1 cellular context compared by ENCODE assay signal in genomic region chr3:135966875-135967274, GRCh38.
TF ChIP-seq lines count a peak whose summit lies in the region.

No MANE protein-coding gene starts in this region.

TF ChIP-seq in H1, 55 proteins besides CTCF, POLR2A, EP300 and RAD21 (continued from another document):
- TF ChIP-seq, protein P1, sequence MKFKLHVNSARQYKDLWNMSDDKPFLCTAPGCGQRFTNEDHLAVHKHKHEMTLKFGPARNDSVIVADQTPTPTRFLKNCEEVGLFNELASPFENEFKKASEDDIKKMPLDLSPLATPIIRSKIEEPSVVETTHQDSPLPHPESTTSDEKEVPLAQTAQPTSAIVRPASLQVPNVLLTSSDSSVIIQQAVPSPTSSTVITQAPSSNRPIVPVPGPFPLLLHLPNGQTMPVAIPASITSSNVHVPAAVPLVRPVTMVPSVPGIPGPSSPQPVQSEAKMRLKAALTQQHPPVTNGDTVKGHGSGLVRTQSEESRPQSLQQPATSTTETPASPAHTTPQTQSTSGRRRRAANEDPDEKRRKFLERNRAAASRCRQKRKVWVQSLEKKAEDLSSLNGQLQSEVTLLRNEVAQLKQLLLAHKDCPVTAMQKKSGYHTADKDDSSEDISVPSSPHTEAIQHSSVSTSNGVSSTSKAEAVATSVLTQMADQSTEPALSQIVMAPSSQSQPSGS (IDR thresholded peaks at IDR 0.05; ENCODE audit: low read length), result no peak
- TF ChIP-seq EGR1 (IDR thresholded peaks at IDR 0.05; ENCODE audit: borderline replicate concordance, low read depth, low read length) (no peak), RNF2 (IDR thresholded peaks at IDR 0.05; ENCODE audit: borderline replicate concordance, low read depth, low read length, missing control alignments, poor library complexity, severe bottlenecking) (no peak), ASH2L (IDR thresholded peaks at IDR 0.05; ENCODE audit: low read length) (no peak), SP1 (IDR thresholded peaks at IDR 0.05; ENCODE audit: low read depth, low read length) (no peak)
- TF ChIP-seq, protein P2, sequence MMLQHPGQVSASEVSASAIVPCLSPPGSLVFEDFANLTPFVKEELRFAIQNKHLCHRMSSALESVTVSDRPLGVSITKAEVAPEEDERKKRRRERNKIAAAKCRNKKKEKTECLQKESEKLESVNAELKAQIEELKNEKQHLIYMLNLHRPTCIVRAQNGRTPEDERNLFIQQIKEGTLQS (IDR thresholded peaks at IDR 0.05; ENCODE audit: insufficient read depth, low read depth, low read length), result no peak
